ENCODE assay signal across 8 cellular contexts in the genomic region with DNA sequence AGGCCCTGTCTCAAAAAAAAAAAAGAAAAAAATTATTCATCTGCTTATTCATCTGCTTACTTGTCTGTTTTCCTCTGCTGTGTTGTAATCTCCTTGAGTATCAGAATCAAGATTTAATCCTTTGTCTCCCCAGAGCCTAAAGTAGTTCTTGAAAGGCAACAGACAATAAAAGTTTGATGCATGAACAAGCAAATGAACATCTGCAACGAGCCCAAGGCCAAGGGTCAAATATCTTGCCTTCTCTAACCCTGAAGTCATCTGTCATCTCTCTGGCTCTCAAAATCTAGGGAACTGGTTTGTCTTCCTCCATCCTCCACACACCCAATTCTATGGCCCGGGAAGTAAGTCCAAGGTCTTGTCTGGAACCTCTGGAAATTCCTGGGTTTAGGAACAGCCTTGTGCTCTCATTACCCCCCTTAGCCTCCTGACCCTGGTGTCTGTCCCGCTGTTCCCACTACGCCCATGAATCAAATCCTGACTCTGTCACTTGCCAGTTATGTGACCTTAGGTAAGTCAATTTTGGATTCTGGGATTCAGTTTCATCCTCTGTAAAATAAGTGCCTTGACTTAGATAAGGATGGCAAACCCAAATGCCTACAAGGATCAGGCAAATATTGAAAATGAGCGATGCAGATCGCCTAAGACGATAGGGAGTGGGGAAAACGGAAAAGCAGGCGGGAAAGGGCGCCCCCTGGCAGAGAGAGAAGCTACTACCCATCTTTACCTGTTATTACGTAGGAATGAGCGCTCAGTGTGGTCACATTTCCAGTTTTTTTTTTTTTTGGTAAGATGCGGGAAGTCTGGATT.
DNase-seq lines count a peak whose midpoint lies in the region; ATAC-seq, FAIRE-seq and TF ChIP-seq lines count a peak whose summit lies in the region.

No MANE protein-coding gene starts in this region.

- H3K27me3 ChIP-seq in vagina, result no peaks in the 10 kb centered on the region

- no peaks in the 10 kb centered on the region for H3K9me3 ChIP-seq in vagina

- in situ Hi-C loops in astrocyte of the spinal cord (cut with HindIII; ENCODE audit: low sequenced_read_pairs), result no loop called here

- ATAC-seq in HG03442 (IDR thresholded peaks at IDR 0.05; ENCODE audit: unreplicated experiment), result peak; percentile 53

- no peak for TF ChIP-seq POLR2A in H54 (IDR thresholded peaks at IDR 0.05; ENCODE audit: low read depth, low read length)
- TF ChIP-seq POLR2A in vagina (IDR thresholded peaks at IDR 0.05), result no peak

- H3K27ac ChIP-seq in vagina, result no peak overlapping the region

- H3K4me3 ChIP-seq in astrocyte of the spinal cord (ENCODE audit: low read depth, low read length) (no peak overlapping the region), vagina (no peak overlapping the region)

- H3K4me1 ChIP-seq in vagina, result no peaks in the 10 kb centered on the region

- DNase-seq in DMS53 treated with DMSO at 0.1 percent for 48 hours (lab: John Stamatoyannopoulos, UW; ENCODE audit: unreplicated experiment), result peak; percentile 65
- DNase-seq in astrocyte of the spinal cord (ENCODE audit: low read depth, low spot score), result no peak
- peak; percentile 30 for DNase-seq in medulla oblongata (ENCODE audit: extremely low spot score)
- no peak for DNase-seq in H54 (ENCODE audit: insufficient read length, low spot score)
- DNase-seq in epidermal melanocyte (ENCODE audit: insufficient read length, low spot score), result no peak
- no peak for DNase-seq in activated naive CD4-positive, alpha-beta T cell treated with Interleukin-2 at 50 U/mL for 16 hours
- no peak for DNase-seq in vagina (ENCODE audit: extremely low spot score in 2 of 2)

- no peaks in the 10 kb centered on the region for H3K36me3 ChIP-seq in vagina

- intact Hi-C loops in vagina (cut with DNase I), result no loop called here

- no peak for FAIRE-seq in H54 (lab: Jason Lieb, UNC)

- TF ChIP-seq CTCF in astrocyte of the spinal cord (IDR thresholded peaks at IDR 0.05; ENCODE audit: low read depth, low read length) (peak; percentile 54), vagina (IDR thresholded peaks at IDR 0.05) (no peak)

Comparison
In these comparisons a context has a peak if more than half of its experiments do, and no peak if none do; other contexts are left out.
1. DNase-seq: peak in DMS53 treated with DMSO at 0.1 percent for 48 hours (single experiment) and medulla oblongata (single experiment); none in astrocyte of the spinal cord (single experiment), H54 (single experiment), epidermal melanocyte (single experiment), activated naive CD4-positive, alpha-beta T cell treated with Interleukin-2 at 50 U/mL for 16 hours (single experiment) and vagina (0 of 2).